ENCODE assay signal across 25 cellular contexts in genomic region chr1:232813082-232813481, GRCh38.
"Had no signal": no experiment of that assay in that cellular context is flagged by ENCODE, and none has a peak within 500 bp of the region (broad histone marks: within the 10 kb centered on the region; RNA-seq: fewer than 3 reads in every experiment).

No MANE protein-coding gene starts in this region.

- H3K27ac ChIP-seq: neutrophil, pancreas, prostate gland, sigmoid colon, stomach, thoracic aorta, thyroid gland, tibial nerve, upper lobe of left lung, vagina had no signal

- H3K4me1 ChIP-seq: pancreas, prostate gland, sigmoid colon, stomach, tibial nerve, vagina had no signal

- DNase-seq: naive thymus-derived CD8-positive, alpha-beta T cell; nephron progenitor cell; nucleus accumbens; pancreas; retina; right cardiac atrium; sigmoid colon; small intestine; stimulated activated CD4-positive, alpha-beta T cell treated with anti-CD3 and anti-CD28 coated beads, Interleukin-15, amount 100 ng/mL, for 24 hours; stimulated activated CD4-positive, alpha-beta T cell treated with anti-CD3 and anti-CD28 coated beads, Interleukin-2, amount 100 ng/mL, for 24 hours; stimulated activated CD4-positive, alpha-beta T cell treated with anti-CD3 and anti-CD28 coated beads, Interleukin-2, amount 100 ng/mL, for 48 hours; stimulated activated CD4-positive, alpha-beta T cell treated with anti-CD3 and anti-CD28 coated beads, Interleukin-4, amount 100 ng/mL, for 24 hours; stimulated activated naive B cell treated with anti-CD40 and anti-IgM and Interleukin-4, amounts not matched to agents 10 μg/mL and 1 μg/mL and 100 μg/mL, for 72 hours; stimulated activated naive CD4-positive, alpha-beta T cell treated with Interleukin-2 at 50 U/mL for 16 hours; stomach; thyroid gland; trophoblast cell; upper lobe of left lung had no signal

- H3K4me3 ChIP-seq: pancreas, prostate gland, sigmoid colon, stomach, thoracic aorta, thyroid gland, tibial nerve, upper lobe of left lung, vagina had no signal

- H3K27me3 ChIP-seq: neutrophil, pancreas, sigmoid colon, stomach, thyroid gland, tibial nerve, upper lobe of left lung, vagina had no signal

- H3K9me3 ChIP-seq: neutrophil, pancreas, prostate gland, sigmoid colon, thyroid gland, upper lobe of left lung, vagina had no signal

- H3K36me3 ChIP-seq: neutrophil, pancreas, prostate gland, sigmoid colon, stomach, thoracic aorta, thyroid gland, tibial nerve, upper lobe of left lung, vagina had no signal

- ATAC-seq: naive thymus-derived CD8-positive, alpha-beta T cell; natural killer cell treated with Interleukin-12 subunit alpha and Interleukin-12 subunit beta and Interleukin-15 and Interleukin-18, amount 100 ng/mL, for 72 hours; right cardiac atrium; stimulated activated effector memory CD8-positive, alpha-beta T cell treated with anti-CD3 and anti-CD28 coated beads, Interleukin-12 subunit alpha, Interleukin-12 subunit beta, amount 100 ng/mL, for 72 hours; stimulated activated naive B cell treated with anti-CD40 and anti-IgM and Interleukin-4, amounts not matched to agents 10 μg/mL and 1 μg/mL and 100 μg/mL, for 72 hours had no signal
